ENCODE assay signal across 25 cellular contexts in the genomic region with DNA sequence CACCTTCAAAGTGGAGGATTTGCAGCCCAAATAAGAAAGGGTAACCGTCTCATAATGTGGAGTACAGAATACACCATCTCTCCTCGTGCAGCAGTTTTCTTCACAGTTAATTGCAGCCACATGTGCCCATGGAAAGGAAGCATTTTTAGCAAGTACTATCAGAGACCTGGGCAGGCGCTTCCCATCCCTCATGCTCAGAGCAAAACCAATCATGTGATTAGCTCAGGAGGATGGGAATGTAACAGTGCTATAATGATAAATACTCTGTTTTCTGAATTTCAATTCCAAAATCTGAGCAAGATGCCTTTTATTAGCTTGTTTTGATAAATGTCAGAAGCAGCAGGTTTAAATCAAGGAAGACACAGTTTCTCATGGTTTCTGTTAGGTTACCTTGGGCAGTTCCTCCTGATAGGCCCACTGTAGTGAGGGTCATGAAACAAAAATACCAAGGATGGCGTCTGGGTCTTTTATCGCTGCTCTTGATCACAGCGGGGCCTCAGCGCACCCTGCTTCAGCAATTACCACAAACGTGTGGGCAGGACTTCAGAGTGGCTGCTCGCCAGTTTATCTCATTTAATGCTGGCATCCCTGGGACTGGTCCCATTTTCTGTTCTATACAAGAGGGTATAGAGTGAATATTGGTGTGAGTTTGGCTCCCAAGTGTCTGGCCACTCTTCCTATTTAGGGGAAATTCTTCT.
A peak's percentile ranks its signal among the peaks of the same experiment; 100 is the strongest.
DNase-seq lines count a peak whose midpoint lies in the region; ATAC-seq, FAIRE-seq and TF ChIP-seq lines count a peak whose summit lies in the region.
"Had no signal": no experiment of that assay in that cellular context is flagged by ENCODE, and none has a peak within 500 bp of the region (broad histone marks: within the 10 kb centered on the region; RNA-seq: fewer than 3 reads in every experiment).

No MANE protein-coding gene starts in this region.

- TF ChIP-seq CTCF in Loucy (conservative IDR thresholded peaks at IDR 0.05; ENCODE audit: low read length) (no peak), PC-9 (conservative IDR thresholded peaks at IDR 0.05) (no peak), K562 (IDR thresholded peaks at IDR 0.05 in 2 of 3, conservative IDR thresholded peaks at IDR 0.05 in 1 of 3; ENCODE audit: insufficient read depth in 2 of 3, low read depth in 1 of 3, low read length in 3 of 3) (no peak)

- H3K9ac ChIP-seq in Loucy (ENCODE audit: low read depth, low read length, poor library complexity, severe bottlenecking) (no peak overlapping the region), K562 (ENCODE audit: insufficient read depth in 1 of 2, low read depth in 2 of 2, low read length in 2 of 2) (no peak overlapping the region)
- H3K9ac ChIP-seq: BLaER1 treated with 17β-estradiol and CSF1 and Interleukin-3, amounts not matched to agents 10 nM and 100 nM had no signal

- H3F3A ChIP-seq in Loucy (ENCODE audit: low read depth) (no peaks in the 10 kb centered on the region), PC-9 (ENCODE audit: insufficient read depth, low read depth) (peaks cover 8% of the 10 kb centered on the region)

- H3K4me3 ChIP-seq in Loucy (ENCODE audit: low read length, poor library complexity, severe bottlenecking) (no peak overlapping the region), PC-9 (no peak overlapping the region), K562 (no peak overlapping the region)
- H3K4me3 ChIP-seq: BLaER1 treated with 17β-estradiol and CSF1 and Interleukin-3, amounts not matched to agents 10 nM and 100 nM; SJSA1 had no signal

- TF ChIP-seq POLR2A in K562 (conservative IDR thresholded peaks at IDR 0.05), result no peak

- no peak for TF ChIP-seq EP300 in K562 (IDR thresholded peaks at IDR 0.05; ENCODE audit: low read length)

- in situ Hi-C loops in K562 (cut with MboI), result no loop called here

- BruUV-seq in PC-9 (replicated peaks; lab: Mats Ljungman, UMichigan) (no TSS peak), K562 (replicated peaks; lab: Mats Ljungman, UMichigan) (no TSS peak)

- H3K79me2 ChIP-seq in Loucy (ENCODE audit: insufficient read depth, low read length) (no peaks in the 10 kb centered on the region), PC-9 (ENCODE audit: low read depth) (no peaks in the 10 kb centered on the region), K562 (ENCODE audit: control insufficient read depth, insufficient read depth, low read length) (no peaks in the 10 kb centered on the region)

- H2AFZ ChIP-seq in Loucy (ENCODE audit: low read length) (peak overlapping the region; percentile 39), PC-9 (0 out of 2 replicates have a peak overlapping the region, but pooled peaks have one; percentile 29), K562 (ENCODE audit: low read depth, low read length) (no peak overlapping the region)

- H3K4me1 ChIP-seq in Loucy (ENCODE audit: insufficient read depth, low read length, poor library complexity, severe bottlenecking), result peaks cover 7% of the 10 kb centered on the region
- H3K4me1 ChIP-seq in PC-9 (replicated peaks; ENCODE audit: insufficient read depth), result no peaks in the 10 kb centered on the region
- H3K4me1 ChIP-seq in K562 (replicated peaks in 1 of 2; ENCODE audit: control insufficient read depth in 2 of 2, insufficient read depth in 2 of 2, low read length in 2 of 2), result no peaks in the 10 kb centered on the region
- H3K4me1 ChIP-seq: BLaER1 treated with 17β-estradiol and CSF1 and Interleukin-3, amounts not matched to agents 10 nM and 100 nM; SJSA1 had no signal

- H3K27ac ChIP-seq in PC-9 (no peak overlapping the region), K562 (ENCODE audit: extremely low read depth, low read depth, low read length) (no peak overlapping the region)
- H3K27ac ChIP-seq: BLaER1 treated with 17β-estradiol and CSF1 and Interleukin-3, amounts not matched to agents 10 nM and 100 nM; SJSA1 had no signal

- peak overlapping the region; percentile 4 for H3K4me2 ChIP-seq in Loucy (ENCODE audit: low read depth, low read length, poor library complexity, severe bottlenecking)
- H3K4me2 ChIP-seq in PC-9, result no peak overlapping the region
- no peak overlapping the region for H3K4me2 ChIP-seq in K562 (ENCODE audit: insufficient read depth, low read length)
- H3K4me2 ChIP-seq: BLaER1 treated with 17β-estradiol and CSF1 and Interleukin-3, amounts not matched to agents 10 nM and 100 nM had no signal

- H3K9me1 ChIP-seq in K562 (ENCODE audit: control insufficient read depth, insufficient read depth, low read length), result no peaks in the 10 kb centered on the region

- H3K36me3 ChIP-seq in Loucy (ENCODE audit: insufficient read depth, low read length), result no peaks in the 10 kb centered on the region
- no peaks in the 10 kb centered on the region for H3K36me3 ChIP-seq in PC-9 (ENCODE audit: low read depth)
- H3K36me3 ChIP-seq in K562 (ENCODE audit: control insufficient read depth, insufficient read depth, low read length), result no peaks in the 10 kb centered on the region
- H3K36me3 ChIP-seq: BLaER1 treated with 17β-estradiol and CSF1 and Interleukin-3, amounts not matched to agents 10 nM and 100 nM; SJSA1 had no signal

- H3K9me2 ChIP-seq in Loucy (replicated peaks; ENCODE audit: low read depth, low read length) (no peaks in the 10 kb centered on the region), PC-9 (ENCODE audit: insufficient read depth) (no peaks in the 10 kb centered on the region)

- POLR2A ChIA-PET in PC-9 (lab: Charles Lee; ENCODE audit: unreplicated experiment), result interaction anchor here (0.6 kb wide), 1 partner anchor 1011 kb away, joined by 4 read pairs; no protein-coding TSS in a partner anchor
- POLR2A ChIA-PET in K562 (lab: Yijun Ruan, JAX), result interaction anchor here (0.6 kb wide), 1 partner anchor 8 kb away, joined by 3 read pairs; no protein-coding TSS in a partner anchor

- no peaks in the 10 kb centered on the region for H3K27me3 ChIP-seq in Loucy (ENCODE audit: insufficient read depth, low read length, poor library complexity, severe bottlenecking)
- H3K27me3 ChIP-seq in PC-9 (ENCODE audit: insufficient read depth, low read depth), result no peaks in the 10 kb centered on the region
- H3K27me3 ChIP-seq in K562 (ENCODE audit: control insufficient read depth in 2 of 2, insufficient read depth in 2 of 2, low read length in 2 of 2), result peaks cover 30 to 53% of the 10 kb centered on the region in 2 experiments
- H3K27me3 ChIP-seq: BLaER1 treated with 17β-estradiol and CSF1 and Interleukin-3, amounts not matched to agents 10 nM and 100 nM; SJSA1 had no signal

- intact Hi-C loops in PC-9 (cut with micrococcal nuclease; ENCODE audit: unreplicated experiment), result no loop called here
- intact Hi-C loops in K562 (cut with micrococcal nuclease), result no loop called here
- intact Hi-C loops in posterior vena cava (cut with DNase I), result no loop called here

- H3K9me3 ChIP-seq in Loucy (ENCODE audit: insufficient read depth, low read depth, low read length) (no peaks in the 10 kb centered on the region), PC-9 (ENCODE audit: insufficient read depth, low read depth) (no peaks in the 10 kb centered on the region), K562 (replicated peaks; ENCODE audit: control insufficient read depth, insufficient read depth, low read depth, low read length) (no peaks in the 10 kb centered on the region)
- H3K9me3 ChIP-seq: BLaER1 treated with 17β-estradiol and CSF1 and Interleukin-3, amounts not matched to agents 10 nM and 100 nM; SJSA1 had no signal

- 0% methylated on average over 9 of the region's 9 CpGs for WGBS in K562 (ENCODE audit: insufficient coverage, low coverage, missing lambda C conversion rate)

- ATAC-seq in K562 (no peak), GM19463 (IDR thresholded peaks at IDR 0.05; ENCODE audit: unreplicated experiment) (no peak)

- H4K20me1 ChIP-seq in Loucy (ENCODE audit: insufficient read depth, low read length, poor library complexity, severe bottlenecking), result no peaks in the 10 kb centered on the region
- H4K20me1 ChIP-seq in PC-9 (ENCODE audit: insufficient read depth), result no peaks in the 10 kb centered on the region
- H4K20me1 ChIP-seq in K562 (replicated peaks; ENCODE audit: control insufficient read depth, insufficient read depth, low read length), result no peaks in the 10 kb centered on the region
- H4K20me1 ChIP-seq: BLaER1 treated with 17β-estradiol and CSF1 and Interleukin-3, amounts not matched to agents 10 nM and 100 nM had no signal

- DNase-seq in PC-9, result no peak
- DNase-seq in K562 (ENCODE audit: extremely low read depth in 1 of 4, low spot score in 3 of 4), result no peak
- DNase-seq in posterior vena cava (ENCODE audit: low spot score), result peak; percentile 53
- DNase-seq in occipital lobe (lab: John Stamatoyannopoulos, UW), result no peak
- no peak for DNase-seq in HT-29 (ENCODE audit: low spot score)
- DNase-seq: ACHN; Calu3; CD8-positive, alpha-beta memory T cell; DMS53; EL; GF-D8; H7; HFFc6; NCI-H1092 treated with DMSO at 0.1 percent for 48 hours; NCI-H1436 treated with DMSO at 0.1 percent for 48 hours; NCI-H1930; NCI-H2227 treated with DMSO at 0.1 percent for 48 hours; NCI-H510A; NCI-H774; NK-92 treated with Interleukin-12 subunit alpha and Interleukin-12 subunit beta, amount 100 ng/mL, for 24 hours had no signal

- CTCF ChIA-PET in PC-9 (lab: Charles Lee), result no interaction called here
- CTCF ChIA-PET in K562 (lab: Yijun Ruan, JAX; ENCODE audit: low intra/inter-chr PET ratio), result no interaction called here

- no peak for FAIRE-seq in K562 (lab: Jason Lieb, UNC)
- FAIRE-seq: RCC 7860 had no signal

- TF ChIP-seq RAD21 in K562 (CRISPR knock-in tag; conservative IDR thresholded peaks at IDR 0.05 in 1 of 2, IDR thresholded peaks at IDR 0.05 in 1 of 2), result no peak

TF ChIP-seq in K562, 482 proteins besides CTCF, POLR2A, EP300 and RAD21:
- TF ChIP-seq NFE2L1 (tag; IDR thresholded peaks at IDR 0.05; ENCODE audit: borderline replicate concordance, low read depth), result no peak
- TF ChIP-seq, protein P1, sequence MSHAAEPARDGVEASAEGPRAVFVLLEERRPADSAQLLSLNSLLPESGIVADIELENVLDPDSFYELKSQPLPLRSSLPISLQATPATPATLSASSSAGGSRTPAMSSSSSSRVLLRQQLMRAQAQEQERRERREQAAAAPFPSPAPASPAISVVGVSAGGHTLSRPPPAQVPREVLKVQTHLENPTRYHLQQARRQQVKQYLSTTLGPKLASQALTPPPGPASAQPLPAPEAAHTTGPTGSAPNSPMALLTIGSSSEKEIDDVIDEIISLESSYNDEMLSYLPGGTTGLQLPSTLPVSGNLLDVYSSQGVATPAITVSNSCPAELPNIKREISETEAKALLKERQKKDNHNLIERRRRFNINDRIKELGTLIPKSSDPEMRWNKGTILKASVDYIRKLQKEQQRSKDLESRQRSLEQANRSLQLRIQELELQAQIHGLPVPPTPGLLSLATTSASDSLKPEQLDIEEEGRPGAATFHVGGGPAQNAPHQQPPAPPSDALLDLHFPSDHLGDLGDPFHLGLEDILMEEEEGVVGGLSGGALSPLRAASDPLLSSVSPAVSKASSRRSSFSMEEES (CRISPR knock-in tag; IDR thresholded peaks at IDR 0.05), result 0 out of 2 replicates have a peak, but pooled peaks have one; percentile 13
